ENCODE assay signal across 8 cellular contexts in genomic region chr12:121626853-121627623, GRCh38. TPM values are rescaled to one million over a fixed set of nuclear protein-coding genes. Genes with fewer than 3 reads are reported as not detected.
A peak's percentile ranks its signal among the peaks of the same experiment; 100 is the strongest.
DNase-seq lines count a peak whose midpoint lies in the region; ATAC-seq and TF ChIP-seq lines count a peak whose summit lies in the region.

No MANE protein-coding gene starts in this region.

- peak overlapping the region; percentile 97 for H3K4me3 Mint-ChIP-seq in activated CD4-positive, alpha-beta T cell treated with anti-CD3 and anti-CD28 coated beads, Interleukin-2, amount 10 ng/mL, durations not matched to agents 7 days and 5 days

- POLR2A ChIA-PET in activated CD4-positive, alpha-beta T cell treated with anti-CD3 and anti-CD28 coated beads, Interleukin-2, amount 10 ng/mL, durations not matched to agents 7 days and 5 days (lab: Charles Lee) = interaction anchor here (0.6 to 0.9 kb wide), 5 partner anchors 9 to 151 kb away, joined by 3 to 7 read pairs (median 3); no protein-coding TSS in a partner anchor

- peaks cover 43% of the 10 kb centered on the region for H3K36me3 Mint-ChIP-seq in activated CD4-positive, alpha-beta T cell treated with anti-CD3 and anti-CD28 coated beads, Interleukin-2, amount 10 ng/mL, durations not matched to agents 7 days and 5 days (ENCODE audit: low read depth)

- peak overlapping the region; percentile 94 for H3K27ac Mint-ChIP-seq in activated CD4-positive, alpha-beta T cell treated with anti-CD3 and anti-CD28 coated beads, Interleukin-2, amount 10 ng/mL, durations not matched to agents 7 days and 5 days

- no peak for TF ChIP-seq CTCF in lower leg skin (IDR thresholded peaks at IDR 0.05)

- DNase-seq in NCI-H1436 (lab: John Stamatoyannopoulos, UW) (peak; percentile 6), NCI-H1436 treated with DMSO at 0.1 percent for 48 hours (lab: John Stamatoyannopoulos, UW) (no peak), NCI-H2107 (lab: John Stamatoyannopoulos, UW) (peak; percentile 17), dedifferentiated amniotic fluid mesenchymal stem cell (ENCODE audit: extremely low spot score) (peak; percentile 56), lower leg skin (ENCODE audit: low spot score in 2 of 2) (peak; percentile 47 to 94)
- DNase-seq in activated CD4-positive, alpha-beta T cell treated with anti-CD3 and anti-CD28 coated beads, Interleukin-2, amount 10 ng/mL, durations not matched to agents 7 days and 5 days = peak; percentile 84
- DNase-seq in stimulated activated CD4-positive, alpha-beta T cell treated with anti-CD3 and anti-CD28 coated beads, TNF-alpha, amount 100 ng/mL, for 24 hours (ENCODE audit: low read depth in 3 of 3) = peak; percentile 79 to 92 (median 80)

- no peaks in the 10 kb centered on the region for H3K9me3 Mint-ChIP-seq in activated CD4-positive, alpha-beta T cell treated with anti-CD3 and anti-CD28 coated beads, Interleukin-2, amount 10 ng/mL, durations not matched to agents 7 days and 5 days

- H3K4me3 ChIP-seq in lower leg skin (ENCODE audit: low read depth, poor library complexity, severe bottlenecking) = peak overlapping the region; percentile 42

- WGBS in lower leg skin, 2 donors = 0% methylated on average over 35 to 38 of the region's 52 CpGs

- peaks cover 57% of the 10 kb centered on the region for H3K4me1 Mint-ChIP-seq in activated CD4-positive, alpha-beta T cell treated with anti-CD3 and anti-CD28 coated beads, Interleukin-2, amount 10 ng/mL, durations not matched to agents 7 days and 5 days

- no peaks in the 10 kb centered on the region for H3K27me3 Mint-ChIP-seq in activated CD4-positive, alpha-beta T cell treated with anti-CD3 and anti-CD28 coated beads, Interleukin-2, amount 10 ng/mL, durations not matched to agents 7 days and 5 days

- intact Hi-C loops in lower leg skin (cut with DNase I; ENCODE audit: low total_unique reads) = loop anchor here (5.0 to 10.0 kb wide), 2 partner anchors 45 to 52 kb away; no protein-coding TSS in a partner anchor

- peak; percentile 27 for ATAC-seq in HG02678 (IDR thresholded peaks at IDR 0.05; ENCODE audit: unreplicated experiment)

- CTCF ChIA-PET in activated CD4-positive, alpha-beta T cell treated with anti-CD3 and anti-CD28 coated beads, Interleukin-2, amount 10 ng/mL, durations not matched to agents 7 days and 5 days (lab: Charles Lee) = interaction anchor here (0.5 to 2.8 kb wide), 20 partner anchors 8 to 1328 kb away, joined by 3 to 16 read pairs (median 4); partner anchors contain the start of gene RHOF

- no peak for TF ChIP-seq POLR2A in lower leg skin (IDR thresholded peaks at IDR 0.05)

RNA-seq across cellular contexts. Expression of gene ORAI1, which starts 0.7 kb away (rescaled TPM):
- total RNA-seq in activated CD4-positive, alpha-beta T cell treated with anti-CD3 and anti-CD28 coated beads, Interleukin-2, amount 10 ng/mL, durations not matched to agents 7 days and 5 days = 10 to 100 TPM; 66.4 to 70.8 TPM
- 10 to 100 TPM; 65.1 to 77.7 (median 69.6) TPM for total RNA-seq in lower leg skin

RNA-seq across cellular contexts. Expression of gene MORN3, which starts 42.4 kb away (rescaled TPM):
- total RNA-seq in activated CD4-positive, alpha-beta T cell treated with anti-CD3 and anti-CD28 coated beads, Interleukin-2, amount 10 ng/mL, durations not matched to agents 7 days and 5 days = 1 to 10 TPM; 3.0 to 3.5 TPM
- total RNA-seq in lower leg skin = 1 to 10 TPM; 2.3 to 5.9 (median 5.3) TPM

RNA-seq across cellular contexts. Expression of gene KDM2B, which starts 46.2 kb away (rescaled TPM):
- 10 to 100 TPM; 66.2 to 72.7 TPM for total RNA-seq in activated CD4-positive, alpha-beta T cell treated with anti-CD3 and anti-CD28 coated beads, Interleukin-2, amount 10 ng/mL, durations not matched to agents 7 days and 5 days
- 10 to 100 TPM; 28.9 to 72.1 (median 47.9) TPM for total RNA-seq in lower leg skin
